18 cellular contexts compared by ENCODE assay signal in the genomic region with DNA sequence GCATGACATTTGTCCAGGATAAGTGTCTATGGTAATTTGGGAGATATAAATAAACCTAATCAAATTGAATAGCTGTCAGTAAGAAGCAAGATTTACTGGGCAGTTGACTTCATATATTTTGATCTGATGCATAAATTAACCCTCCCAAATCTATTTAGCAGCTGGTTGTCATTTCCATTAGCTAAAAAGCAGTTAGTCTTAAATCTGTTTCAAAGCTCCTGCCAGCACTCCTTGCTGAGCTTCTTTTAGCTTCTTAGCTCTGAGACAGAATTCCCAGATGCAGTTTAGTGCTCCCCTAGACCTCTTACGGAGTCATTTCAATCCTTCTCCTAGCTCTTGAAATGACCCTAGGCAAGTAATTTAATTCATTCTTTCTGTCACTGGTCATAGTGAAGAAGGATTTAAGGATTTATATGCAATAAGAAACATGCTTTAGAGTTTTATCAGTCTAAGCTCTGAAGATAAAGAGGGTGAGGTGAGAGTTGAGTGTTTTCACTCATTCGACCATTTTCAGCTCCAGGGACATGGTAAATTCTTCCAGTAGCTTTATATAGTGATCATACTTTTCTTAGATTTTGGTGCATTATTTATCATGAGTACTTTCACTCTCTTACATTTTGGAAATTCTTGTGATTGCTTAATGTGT.
DNase-seq lines count a peak whose midpoint lies in the region; ATAC-seq and TF ChIP-seq lines count a peak whose summit lies in the region.
"Had no signal": no experiment of that assay in that cellular context is flagged by ENCODE, and none has a peak within 500 bp of the region (broad histone marks: within the 10 kb centered on the region; RNA-seq: fewer than 3 reads in every experiment).

No MANE protein-coding gene starts in this region.

- H3K4ac ChIP-seq in neuronal stem cell (ENCODE audit: low read length), result no peak overlapping the region

- H4K8ac ChIP-seq in neuronal stem cell (ENCODE audit: low read depth, low read length), result no peak overlapping the region

- no peak overlapping the region for H3K4me3 Mint-ChIP-seq in GM23338
- H3K4me3 Mint-ChIP-seq: activated CD8-positive, alpha-beta memory T cell treated with anti-CD3 and anti-CD28 coated beads, Interleukin-2, amount 10 ng/mL, durations not matched to agents 7 days and 5 days had no signal

- H4K91ac ChIP-seq in neuronal stem cell (ENCODE audit: low read depth, low read length, poor library complexity), result no peak overlapping the region

- peaks cover 7% of the 10 kb centered on the region; the same call in 2 of the 3 replicates for H3K36me3 Mint-ChIP-seq in GM23338 (ENCODE audit: low read depth)
- H3K36me3 Mint-ChIP-seq: activated CD8-positive, alpha-beta memory T cell treated with anti-CD3 and anti-CD28 coated beads, Interleukin-2, amount 10 ng/mL, durations not matched to agents 7 days and 5 days had no signal

- H3K79me2 ChIP-seq in GM23338 (replicated peaks; ENCODE audit: insufficient read depth), result peaks cover 100% of the 10 kb centered on the region
- H3K79me2 ChIP-seq in smooth muscle cell (ENCODE audit: low read depth), result peaks cover 9% of the 10 kb centered on the region

- peak overlapping the region; percentile 21 for H3K27ac ChIP-seq in GM23338 (ENCODE audit: low read depth)
- H3K27ac ChIP-seq in smooth muscle cell (ENCODE audit: low read depth), result peak overlapping the region; percentile 40
- H3K27ac ChIP-seq in neuronal stem cell (replicated peaks; ENCODE audit: low read length), result no peak overlapping the region
- H3K27ac ChIP-seq: heart right ventricle, tibial artery had no signal

- H3K27me3 Mint-ChIP-seq in GM23338 (ENCODE audit: insufficient read depth, low read depth, poor library complexity), result peaks cover 9% of the 10 kb centered on the region
- H3K27me3 Mint-ChIP-seq: activated CD8-positive, alpha-beta memory T cell treated with anti-CD3 and anti-CD28 coated beads, Interleukin-2, amount 10 ng/mL, durations not matched to agents 7 days and 5 days had no signal

- no peak overlapping the region for H2BK5ac ChIP-seq in neuronal stem cell (ENCODE audit: low read length)

- no peak overlapping the region for H2BK120ac ChIP-seq in neuronal stem cell (ENCODE audit: low read depth, low read length)

- H2AFZ ChIP-seq in GM23338 (no peak overlapping the region), smooth muscle cell (ENCODE audit: low read depth) (no peak overlapping the region), neuronal stem cell (ENCODE audit: low read length) (no peak overlapping the region)

- H3K79me1 ChIP-seq in neuronal stem cell (ENCODE audit: low read depth, low read length), result no peaks in the 10 kb centered on the region

- H3K4me1 ChIP-seq in GM23338 (ENCODE audit: insufficient read depth) (peaks cover 57% of the 10 kb centered on the region), smooth muscle cell (ENCODE audit: low read depth) (peaks cover 35% of the 10 kb centered on the region), neuronal stem cell (ENCODE audit: control insufficient read depth in 2 of 2, insufficient read depth in 1 of 2, low read depth in 1 of 2, low read length in 2 of 2) (peaks cover 3 to 14% of the 10 kb centered on the region in 2 donors)

- H3K9me2 ChIP-seq in GM23338 (ENCODE audit: insufficient read depth), result no peaks in the 10 kb centered on the region

- no peaks in the 10 kb centered on the region for H3F3A ChIP-seq in GM23338 (replicated peaks; ENCODE audit: low read depth)
- H3F3A ChIP-seq in smooth muscle cell (ENCODE audit: low read depth), result peaks cover 24% of the 10 kb centered on the region

- no peak for DNase-seq in GM23338 (ENCODE audit: low spot score)
- DNase-seq in NCI-H82 treated with DMSO at 0.1 percent for 48 hours (lab: John Stamatoyannopoulos, UW; ENCODE audit: unreplicated experiment), result peak; percentile 89
- DNase-seq in fibroblast of the aortic adventitia (ENCODE audit: low read depth), result peak; percentile 25
- DNase-seq in smooth muscle cell (lab: John Stamatoyannopoulos, UW; ENCODE audit: unreplicated experiment), result no peak
- DNase-seq in NCI-H774 (lab: John Stamatoyannopoulos, UW), result no peak
- no peak for DNase-seq in neuronal stem cell (ENCODE audit: low spot score)
- DNase-seq: activated CD8-positive, alpha-beta memory T cell treated with anti-CD3 and anti-CD28 coated beads, Interleukin-2, amount 10 ng/mL, durations not matched to agents 7 days and 5 days; activated effector memory CD4-positive, alpha-beta T cell treated with anti-CD3 and anti-CD28 coated beads, Interleukin-2, amount 50 U/mL, for 16 hours; aorta; DND-41; heart right ventricle; kidney glomerular epithelial cell; NCI-H1417 treated with DMSO at 0.1 percent for 48 hours; NCI-H2227 treated with DMSO at 0.1 percent for 48 hours; pancreas; Right ventricle myocardium superior; tibial artery had no signal

- no peak overlapping the region for H2BK15ac ChIP-seq in neuronal stem cell (ENCODE audit: low read length)

- no peaks in the 10 kb centered on the region; the same call in 2 of the 3 replicates for H3K9me3 Mint-ChIP-seq in GM23338

- ATAC-seq in GM23338, result peak; percentile 48
- ATAC-seq in GM18873 (IDR thresholded peaks at IDR 0.05; ENCODE audit: low FRiP score, unreplicated experiment), result no peak
- ATAC-seq: activated CD8-positive, alpha-beta memory T cell treated with anti-CD3 and anti-CD28 coated beads, Interleukin-2, amount 10 ng/mL, durations not matched to agents 7 days and 5 days had no signal

- H3K9ac ChIP-seq in smooth muscle cell (ENCODE audit: low read depth) (peak overlapping the region; percentile 0), neuronal stem cell (ENCODE audit: low read depth, low read length, poor library complexity) (no peak overlapping the region)

- no peak overlapping the region for H2BK12ac ChIP-seq in neuronal stem cell (ENCODE audit: low read length)

- H3K36me3 ChIP-seq in GM23338 (ENCODE audit: insufficient read depth) (no peaks in the 10 kb centered on the region), smooth muscle cell (ENCODE audit: low read depth) (no peaks in the 10 kb centered on the region), neuronal stem cell (replicated peaks in 1 of 2; ENCODE audit: control insufficient read depth in 2 of 2, insufficient read depth in 2 of 2, low read length in 2 of 2) (no peaks in the 10 kb centered on the region)
- H3K36me3 ChIP-seq: heart right ventricle, pancreas, tibial artery had no signal

- H3K27me3 ChIP-seq in GM23338 (ENCODE audit: insufficient read depth), result no peaks in the 10 kb centered on the region
- no peaks in the 10 kb centered on the region for H3K27me3 ChIP-seq in smooth muscle cell (ENCODE audit: low read depth)
- H3K27me3 ChIP-seq in neuronal stem cell (ENCODE audit: control insufficient read depth in 3 of 3, insufficient read depth in 3 of 3, low read depth in 1 of 3, low read length in 3 of 3), result no peaks in the 10 kb centered on the region
- H3K27me3 ChIP-seq: heart right ventricle, pancreas, tibial artery had no signal

- WGBS in smooth muscle cell (ENCODE audit: low lambda C conversion rate), result 3% methylated on average over 2 of the region's 2 CpGs
- no CpG with 5 or more reads among the region's 2 CpGs for WGBS in neuronal stem cell (ENCODE audit: extremely low coverage in 2 of 2, insufficient read length in 2 of 2, insufficient replicate concordance in 1 of 2), 2 donors

- no peak overlapping the region for H3K18ac ChIP-seq in neuronal stem cell (ENCODE audit: low read length)

- H2AK5ac ChIP-seq in neuronal stem cell (ENCODE audit: low read depth, low read length), result no peak overlapping the region

- no peak overlapping the region for H3K14ac ChIP-seq in neuronal stem cell (ENCODE audit: low read length)

- H3K4me1 Mint-ChIP-seq in GM23338, result peaks cover 64% of the 10 kb centered on the region

- no peak overlapping the region for H3K4me2 ChIP-seq in GM23338
- peak overlapping the region; percentile 71 for H3K4me2 ChIP-seq in smooth muscle cell
- no peak overlapping the region for H3K4me2 ChIP-seq in neuronal stem cell (ENCODE audit: insufficient read depth, low read length, poor library complexity, severe bottlenecking)

- TF ChIP-seq CTCF in GM23338 (conservative IDR thresholded peaks at IDR 0.05; ENCODE audit: low read depth in 2 of 2), result no peak
- no peak for TF ChIP-seq CTCF in fibroblast of the aortic adventitia (IDR thresholded peaks at IDR 0.05; ENCODE audit: insufficient read depth, low read length)
- TF ChIP-seq CTCF in smooth muscle cell (IDR thresholded peaks at IDR 0.05; ENCODE audit: borderline replicate concordance, insufficient read depth, poor library complexity, severe bottlenecking), result no peak

- H3K4me3 ChIP-seq in GM23338 (no peak overlapping the region), fibroblast of the aortic adventitia (ENCODE audit: low read depth, low read length) (no peak overlapping the region), smooth muscle cell (no peak overlapping the region), neuronal stem cell (ENCODE audit: low read length in 2 of 2) (no peak overlapping the region)
- H3K4me3 ChIP-seq: heart right ventricle, pancreas, tibial artery had no signal

- peak overlapping the region; percentile 92; the same call in 1 of the 2 replicates for H3K27ac Mint-ChIP-seq in GM23338
- H3K27ac Mint-ChIP-seq: activated CD8-positive, alpha-beta memory T cell treated with anti-CD3 and anti-CD28 coated beads, Interleukin-2, amount 10 ng/mL, durations not matched to agents 7 days and 5 days had no signal

- no peak overlapping the region for H3K23ac ChIP-seq in neuronal stem cell (ENCODE audit: low read depth, low read length, poor library complexity)

- no peaks in the 10 kb centered on the region for H4K20me1 ChIP-seq in GM23338 (replicated peaks; ENCODE audit: insufficient read depth)
- H4K20me1 ChIP-seq in smooth muscle cell (ENCODE audit: low read depth), result peaks cover 13% of the 10 kb centered on the region

- H3K9me3 ChIP-seq in smooth muscle cell (replicated peaks; ENCODE audit: low read depth), result no peaks in the 10 kb centered on the region
- no peaks in the 10 kb centered on the region for H3K9me3 ChIP-seq in neuronal stem cell (replicated peaks in 1 of 2; ENCODE audit: control insufficient read depth in 2 of 2, insufficient read depth in 1 of 2, low read depth in 1 of 2, low read length in 2 of 2)
- H3K9me3 ChIP-seq: heart right ventricle, pancreas, tibial artery had no signal

TF ChIP-seq in GM23338, 12 proteins besides CTCF, POLR2A, EP300 and RAD21 (continues in another document):
- TF ChIP-seq, protein P1, sequence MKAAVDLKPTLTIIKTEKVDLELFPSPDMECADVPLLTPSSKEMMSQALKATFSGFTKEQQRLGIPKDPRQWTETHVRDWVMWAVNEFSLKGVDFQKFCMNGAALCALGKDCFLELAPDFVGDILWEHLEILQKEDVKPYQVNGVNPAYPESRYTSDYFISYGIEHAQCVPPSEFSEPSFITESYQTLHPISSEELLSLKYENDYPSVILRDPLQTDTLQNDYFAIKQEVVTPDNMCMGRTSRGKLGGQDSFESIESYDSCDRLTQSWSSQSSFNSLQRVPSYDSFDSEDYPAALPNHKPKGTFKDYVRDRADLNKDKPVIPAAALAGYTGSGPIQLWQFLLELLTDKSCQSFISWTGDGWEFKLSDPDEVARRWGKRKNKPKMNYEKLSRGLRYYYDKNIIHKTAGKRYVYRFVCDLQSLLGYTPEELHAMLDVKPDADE (IDR thresholded peaks at IDR 0.05), result no peak
- TF ChIP-seq JUNB (IDR thresholded peaks at IDR 0.05; ENCODE audit: unreplicated experiment) (no peak), EZH2phosphoT487 (IDR thresholded peaks at IDR 0.05; ENCODE audit: unreplicated experiment) (no peak), ZNF114 (CRISPR knock-in tag; IDR thresholded peaks at IDR 0.05) (no peak)

Comparison
In these comparisons a context has a peak if more than half of its experiments do, and no peak if none do; other contexts are left out.
1. DNase-seq: peak in NCI-H82 treated with DMSO at 0.1 percent for 48 hours (single experiment) and fibroblast of the aortic adventitia (single experiment); none in GM23338 (single experiment), smooth muscle cell (single experiment), NCI-H774 (single experiment) and neuronal stem cell (single experiment).